In genomic region chr1:108816049-108816882, GRCh38 we compare ENCODE assay signal across 8 cellular contexts. TPM values are rescaled to one million over a fixed set of nuclear protein-coding genes. Genes with fewer than 3 reads are reported as not detected.
DNase-seq lines count a peak whose midpoint lies in the region; ATAC-seq and TF ChIP-seq lines count a peak whose summit lies in the region.

No MANE protein-coding gene starts in this region.

- H3K4ac ChIP-seq in mesendoderm (ENCODE audit: low read depth, low read length) = no peak overlapping the region

- no peak overlapping the region for H3K23ac ChIP-seq in mesendoderm (ENCODE audit: low read length)

- CTCF ChIA-PET in PC-3 (lab: Charles Lee) = interaction anchor here (1.2 kb wide), 1 partner anchor 12 kb away, joined by 5 read pairs; no protein-coding TSS in a partner anchor

- no peak overlapping the region for H4K8ac ChIP-seq in mesendoderm (ENCODE audit: low read depth, low read length)

- H3K4me1 Mint-ChIP-seq in type B pancreatic cell (ENCODE audit: unreplicated experiment) = peaks cover 33% of the 10 kb centered on the region
- no peaks in the 10 kb centered on the region for H3K4me1 Mint-ChIP-seq in activated T-cell treated with anti-CD3 and anti-CD28 coated beads, Interleukin-2, amount 50 U/mL, for 24 hours (ENCODE audit: low read depth)

- in situ Hi-C loops in HAP-1 (cut with MboI; ENCODE audit: low sequenced_read_pairs) = no loop called here

- H3K27ac Mint-ChIP-seq in type B pancreatic cell = peak overlapping the region; percentile 93
- no peak overlapping the region for H3K27ac Mint-ChIP-seq in activated T-cell treated with anti-CD3 and anti-CD28 coated beads, Interleukin-2, amount 50 U/mL, for 24 hours

- H3K27me3 Mint-ChIP-seq in type B pancreatic cell = no peaks in the 10 kb centered on the region
- peaks cover 3% of the 10 kb centered on the region for H3K27me3 Mint-ChIP-seq in activated T-cell treated with anti-CD3 and anti-CD28 coated beads, Interleukin-2, amount 50 U/mL, for 24 hours

- H3K79me2 ChIP-seq in PC-3 (ENCODE audit: low read length) = no peaks in the 10 kb centered on the region
- no peaks in the 10 kb centered on the region for H3K79me2 ChIP-seq in mesendoderm (ENCODE audit: control insufficient read depth, insufficient read depth, low read length)

- no peak overlapping the region for H2BK5ac ChIP-seq in mesendoderm (ENCODE audit: low read length)

- no peaks in the 10 kb centered on the region for H3K27me3 ChIP-seq in HAP-1 (ENCODE audit: low read depth)
- H3K27me3 ChIP-seq in PC-3 (ENCODE audit: low read length) = no peaks in the 10 kb centered on the region
- H3K27me3 ChIP-seq in mesendoderm (ENCODE audit: insufficient read depth, low read length, poor library complexity) = no peaks in the 10 kb centered on the region

- peak overlapping the region; percentile 60 for H2BK15ac ChIP-seq in mesendoderm (replicated peaks; ENCODE audit: low read depth)

- no peaks in the 10 kb centered on the region for H3F3A ChIP-seq in PC-3 (ENCODE audit: low read length, unreplicated experiment)

- no peaks in the 10 kb centered on the region for H3K9me3 Mint-ChIP-seq in type B pancreatic cell
- no peaks in the 10 kb centered on the region for H3K9me3 Mint-ChIP-seq in activated T-cell treated with anti-CD3 and anti-CD28 coated beads, Interleukin-2, amount 50 U/mL, for 24 hours

- H3K4me2 ChIP-seq in PC-3 (ENCODE audit: low read length) (peak overlapping the region; percentile 40; the same call in 1 of the 2 replicates), mesendoderm (ENCODE audit: low read length) (no peak overlapping the region)

- H3K4me3 ChIP-seq in HAP-1 (no peak overlapping the region; the same call in 1 of the 2 replicates), PC-3 (ENCODE audit: low read length) (no peak overlapping the region), mesendoderm (ENCODE audit: low read length) (no peak overlapping the region)

- H3K9ac ChIP-seq in PC-3 (ENCODE audit: low read length) (no peak overlapping the region), mesendoderm (ENCODE audit: low read length) (no peak overlapping the region)

- H3K9me2 ChIP-seq in PC-3 (replicated peaks; ENCODE audit: low read length) = no peaks in the 10 kb centered on the region

- H4K5ac ChIP-seq in mesendoderm (ENCODE audit: low read length) = no peak overlapping the region

- TF ChIP-seq CTCF in PC-3 (conservative IDR thresholded peaks at IDR 0.05; ENCODE audit: low read depth, low read length) (no peak), type B pancreatic cell (conservative IDR thresholded peaks at IDR 0.05) (no peak)

- peak; percentile 55; the same call in 1 of the 2 replicates for ATAC-seq in PC-3

- H3K56ac ChIP-seq in mesendoderm (ENCODE audit: low read length) = peak overlapping the region; percentile 28

- H3K27ac ChIP-seq in PC-3 (ENCODE audit: low read length) (no peak overlapping the region), mesendoderm (ENCODE audit: low read depth, low read length) (no peak overlapping the region)

- H3K9me3 ChIP-seq in HAP-1 (no peaks in the 10 kb centered on the region), PC-3 (ENCODE audit: low read length) (no peaks in the 10 kb centered on the region)

- H3K36me3 ChIP-seq in HAP-1 (replicated peaks) (no peaks in the 10 kb centered on the region), PC-3 (ENCODE audit: low read depth, low read length) (no peaks in the 10 kb centered on the region), mesendoderm (ENCODE audit: control insufficient read depth, insufficient read depth, low read length) (no peaks in the 10 kb centered on the region)

- H3K4me3 Mint-ChIP-seq in type B pancreatic cell = peak overlapping the region; percentile 80
- H3K4me3 Mint-ChIP-seq in activated T-cell treated with anti-CD3 and anti-CD28 coated beads, Interleukin-2, amount 50 U/mL, for 24 hours = no peak overlapping the region

- no peaks in the 10 kb centered on the region for H4K20me1 ChIP-seq in PC-3 (ENCODE audit: low read length)

- DNase-seq in HAP-1 (ENCODE audit: low spot score in 2 of 2) = peak; percentile 75 to 83
- DNase-seq in PC-3 = peak; percentile 44
- peak; percentile 80 for DNase-seq in epidermal melanocyte (ENCODE audit: insufficient read length, low spot score)
- peak; percentile 82 for DNase-seq in mesendoderm
- peak; percentile 78 for DNase-seq in type B pancreatic cell (ENCODE audit: extremely low spot score, unreplicated experiment)
- no peak for DNase-seq in stimulated activated CD4-positive, alpha-beta T cell treated with anti-CD3 and anti-CD28 coated beads, Interleukin-4, amount 100 ng/mL, for 4 hours
- no peak for DNase-seq in activated T-cell treated with anti-CD3 and anti-CD28 coated beads, Interleukin-2, amount 50 U/mL, for 24 hours
- no peak for DNase-seq in NCI-H345 treated with DMSO at 0.1 percent for 48 hours (lab: John Stamatoyannopoulos, UW; ENCODE audit: unreplicated experiment)

- WGBS in mesendoderm (ENCODE audit: extremely low coverage, insufficient coverage, low lambda C conversion rate) = no CpG with 5 or more reads among the region's 12 CpGs

- BruUV-seq in PC-3 (replicated peaks; lab: Mats Ljungman, UMichigan) = no TSS peak

- H2AK5ac ChIP-seq in mesendoderm (ENCODE audit: low read length) = no peak overlapping the region

- H2AFZ ChIP-seq in PC-3 (ENCODE audit: low read length) = peak overlapping the region; percentile 41

- H2BK120ac ChIP-seq in mesendoderm (ENCODE audit: low read depth, low read length) = no peak overlapping the region

- no peaks in the 10 kb centered on the region for H3K79me1 ChIP-seq in mesendoderm (ENCODE audit: low read length)

- H3K18ac ChIP-seq in mesendoderm (ENCODE audit: low read length) = peak overlapping the region; percentile 51

- POLR2A ChIA-PET in PC-3 (lab: Charles Lee; ENCODE audit: unreplicated experiment) = no interaction called here

- no peaks in the 10 kb centered on the region for H3K36me3 Mint-ChIP-seq in type B pancreatic cell
- peaks cover 6% of the 10 kb centered on the region for H3K36me3 Mint-ChIP-seq in activated T-cell treated with anti-CD3 and anti-CD28 coated beads, Interleukin-2, amount 50 U/mL, for 24 hours (ENCODE audit: low read depth)

- peaks cover 37% of the 10 kb centered on the region for H3K4me1 ChIP-seq in HAP-1
- H3K4me1 ChIP-seq in PC-3 (ENCODE audit: insufficient read depth, low read length) = peaks cover 38% of the 10 kb centered on the region
- no peaks in the 10 kb centered on the region for H3K4me1 ChIP-seq in mesendoderm (ENCODE audit: control insufficient read depth, low read depth, low read length)

- intact Hi-C loops in PC-3 (cut with micrococcal nuclease) = no loop called here

RNA-seq across cellular contexts. Expression of gene AKNAD1, which starts 40.6 kb away (rescaled TPM):
- 0.07 and 1.8 TPM in 2 replicates for total RNA-seq in PC-3 (2014; rRNA removed)
- polyA plus RNA-seq in mesendoderm (2013, experiment 1 of 2) = not detected
- polyA plus RNA-seq in mesendoderm (2013, experiment 2 of 2) = not detected
- 0.92 TPM in 1 of 2 replicates, not detected in the other for total RNA-seq in type B pancreatic cell (ENCODE audit: low replicate concordance)

Comparison
In these comparisons a context has a peak if more than half of its experiments do, and no peak if none do; other contexts are left out.
1. DNase-seq: peak in HAP-1 (2 of 2), PC-3 (single experiment), epidermal melanocyte (single experiment), mesendoderm (single experiment) and type B pancreatic cell (single experiment); none in stimulated activated CD4-positive, alpha-beta T cell treated with anti-CD3 and anti-CD28 coated beads, Interleukin-4, amount 100 ng/mL, for 4 hours (0 of 2), activated T-cell treated with anti-CD3 and anti-CD28 coated beads, Interleukin-2, amount 50 U/mL, for 24 hours (single experiment) and NCI-H345 treated with DMSO at 0.1 percent for 48 hours (single experiment).